Comparison of ENCODE assay signal across 12 cellular contexts in genomic region chr1:205172729-205173366, GRCh38. TPM values are rescaled to one million over a fixed set of nuclear protein-coding genes. Genes with fewer than 3 reads are reported as not detected.
A peak's percentile ranks its signal among the peaks of the same experiment; 100 is the strongest.
DNase-seq lines count a peak whose midpoint lies in the region; ATAC-seq and TF ChIP-seq lines count a peak whose summit lies in the region.
"Had no signal": no experiment of that assay in that cellular context is flagged by ENCODE, and none has a peak within 500 bp of the region (broad histone marks: within the 10 kb centered on the region; RNA-seq: fewer than 3 reads in every experiment).

No MANE protein-coding gene starts in this region.

- peak overlapping the region; percentile 56 for H3K27ac Mint-ChIP-seq in activated naive CD4-positive, alpha-beta T cell treated with anti-CD3 and anti-CD28 coated beads, Interleukin-2, amount 50 U/mL, for 24 hours
- H3K27ac Mint-ChIP-seq: CD8-positive, alpha-beta T cell had no signal

- TF ChIP-seq CTCF in dorsolateral prefrontal cortex (IDR thresholded peaks at IDR 0.05 in 54 of 56, conservative IDR thresholded peaks at IDR 0.05 in 2 of 56; ENCODE audit: low read depth in 1 of 56, partially characterized antibody in 56 of 56) (no peak), tibial nerve (IDR thresholded peaks at IDR 0.05) (no peak)

- intact Hi-C loops in dorsolateral prefrontal cortex (cut with DNase I): no loop called here

- H3K27ac ChIP-seq in dorsolateral prefrontal cortex (peak overlapping the region in 2 of 59 donors; percentile 25 to 33), tibial nerve (no peak overlapping the region)
- H3K27ac ChIP-seq: heart right ventricle had no signal

- WGBS in tibial nerve, 2 donors: 92% methylated on average over 4 of the region's 4 CpGs

- peak overlapping the region; percentile 9 for H3K4me3 Mint-ChIP-seq in activated naive CD4-positive, alpha-beta T cell treated with anti-CD3 and anti-CD28 coated beads, Interleukin-2, amount 50 U/mL, for 24 hours
- H3K4me3 Mint-ChIP-seq: CD8-positive, alpha-beta T cell had no signal

- H3K36me3 Mint-ChIP-seq in activated naive CD4-positive, alpha-beta T cell treated with anti-CD3 and anti-CD28 coated beads, Interleukin-2, amount 50 U/mL, for 24 hours: peaks cover 14% of the 10 kb centered on the region

- no peak for TF ChIP-seq EP300 in tibial nerve (IDR thresholded peaks at IDR 0.05)

- H3K9me3 ChIP-seq in tibial nerve: no peaks in the 10 kb centered on the region
- H3K9me3 ChIP-seq: heart right ventricle had no signal

- no peak for ATAC-seq in GM21529 (IDR thresholded peaks at IDR 0.05; ENCODE audit: unreplicated experiment)
- ATAC-seq: CD8-positive, alpha-beta T cell; heart right ventricle had no signal

- no peak for TF ChIP-seq POLR2A in tibial nerve (IDR thresholded peaks at IDR 0.05)

- H3K4me1 Mint-ChIP-seq in activated naive CD4-positive, alpha-beta T cell treated with anti-CD3 and anti-CD28 coated beads, Interleukin-2, amount 50 U/mL, for 24 hours: peaks cover 15% of the 10 kb centered on the region

- H3K4me3 ChIP-seq in dorsolateral prefrontal cortex (no peak overlapping the region), tibial nerve (no peak overlapping the region)
- H3K4me3 ChIP-seq: heart right ventricle had no signal

- H3K36me3 ChIP-seq in tibial nerve: peaks cover 0 to 46% (median 0%) of the 10 kb centered on the region in 3 donors

- H3K9me3 Mint-ChIP-seq in activated naive CD4-positive, alpha-beta T cell treated with anti-CD3 and anti-CD28 coated beads, Interleukin-2, amount 50 U/mL, for 24 hours: no peaks in the 10 kb centered on the region
- H3K9me3 Mint-ChIP-seq: CD8-positive, alpha-beta T cell had no signal

- H3K27me3 ChIP-seq in dorsolateral prefrontal cortex (no peaks in the 10 kb centered on the region), tibial nerve (no peaks in the 10 kb centered on the region)
- H3K27me3 ChIP-seq: heart right ventricle had no signal

- peaks cover 0 to 15% (median 11%) of the 10 kb centered on the region in 4 donors for H3K4me1 ChIP-seq in tibial nerve

- no peaks in the 10 kb centered on the region for H3K27me3 Mint-ChIP-seq in activated naive CD4-positive, alpha-beta T cell treated with anti-CD3 and anti-CD28 coated beads, Interleukin-2, amount 50 U/mL, for 24 hours

- DNase-seq in activated naive CD4-positive, alpha-beta T cell treated with anti-CD3 and anti-CD28 coated beads, Interleukin-2, amount 50 U/mL, for 16 hours: no peak
- peak; percentile 30 for DNase-seq in T1000 (lab: John Stamatoyannopoulos, UW)
- DNase-seq in fibroblast of peridontal ligament (ENCODE audit: extremely low read depth): peak; percentile 99
- DNase-seq in stromal cell of bone marrow (ENCODE audit: low read depth): peak; percentile 98
- DNase-seq in dorsolateral prefrontal cortex: no peak
- no peak for DNase-seq in tibial nerve (ENCODE audit: low spot score in 2 of 2)
- DNase-seq: CD8-positive, alpha-beta T cell; heart right ventricle; NCI-H1048; nucleus accumbens had no signal

RNA-seq across cellular contexts. Expression of gene DSTYK, which starts 38.7 kb away (rescaled TPM):
- total RNA-seq in dorsolateral prefrontal cortex: 10 to 100 TPM; 28.0 to 49.3 (median 39.9) TPM
- total RNA-seq in tibial nerve: 10 to 100 TPM; 10.5 to 15.5 (median 14.1) TPM

RNA-seq across cellular contexts. Expression of gene RBBP5, which starts 51.1 kb away (rescaled TPM):
- 10 to 100 TPM; 14.3 to 46.6 (median 24.8) TPM for total RNA-seq in dorsolateral prefrontal cortex
- 10 to 100 TPM; 12.5 to 18.4 (median 14.4) TPM for total RNA-seq in tibial nerve

RNA-seq across cellular contexts. Expression of gene TMCC2, which starts 54.9 kb away (rescaled TPM):
- total RNA-seq in dorsolateral prefrontal cortex: 100 to 1,000 TPM in 42 of 120 experiments, 10 to 100 TPM in 78; 52.9 to 143 (median 93.9) TPM
- 1 to 10 TPM; 2.4 to 4.8 (median 2.7) TPM for total RNA-seq in tibial nerve

Comparison
In these comparisons a context has a peak if more than half of its experiments do, and no peak if none do; other contexts are left out.
1. DNase-seq: peak in T1000 (single experiment), fibroblast of peridontal ligament (single experiment) and stromal cell of bone marrow (single experiment); none in activated naive CD4-positive, alpha-beta T cell treated with anti-CD3 and anti-CD28 coated beads, Interleukin-2, amount 50 U/mL, for 16 hours (single experiment), dorsolateral prefrontal cortex (0 of 10) and tibial nerve (0 of 2).
2. RNA of gene TMCC2, which starts 54.9 kb away (total RNA-seq): 52.9 to 143 TPM in dorsolateral prefrontal cortex; 2.4 to 4.8 TPM in tibial nerve; every median in the first group is over 4 times any median in the second.